Comparison of ENCODE assay signal across 25 cellular contexts in the genomic region with DNA sequence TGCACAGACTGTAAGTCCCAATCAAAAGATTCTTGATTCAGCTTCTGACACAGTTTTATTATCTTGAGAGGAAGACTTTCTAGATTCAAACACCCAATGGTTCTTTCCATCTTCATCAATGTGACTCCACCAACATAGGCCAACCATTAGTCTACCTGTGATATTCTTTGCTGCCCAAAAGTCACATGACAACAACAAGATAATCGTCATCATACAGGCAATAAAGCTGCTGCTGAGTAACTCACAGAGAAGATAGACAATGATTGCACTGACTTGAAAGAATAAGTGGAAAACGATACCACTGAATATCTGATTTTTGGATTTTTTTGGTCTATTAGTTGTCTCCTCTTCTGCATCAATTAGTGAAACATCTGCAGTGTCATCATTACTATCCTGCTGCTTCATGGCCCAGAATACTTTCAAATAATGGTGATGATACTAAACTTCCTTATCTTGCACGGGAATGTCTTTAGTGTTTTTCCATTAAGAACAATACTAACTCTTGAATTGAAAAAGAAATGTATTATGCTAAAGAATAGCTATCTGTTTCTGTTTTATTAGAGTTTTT. TPM values are rescaled to one million over a fixed set of nuclear protein-coding genes. Genes with fewer than 3 reads are reported as not detected.
A peak's percentile ranks its signal among the peaks of the same experiment; 100 is the strongest.
DNase-seq lines count a peak whose midpoint lies in the region; ATAC-seq, FAIRE-seq and TF ChIP-seq lines count a peak whose summit lies in the region.
"Had no signal": no experiment of that assay in that cellular context is flagged by ENCODE, and none has a peak within 500 bp of the region (broad histone marks: within the 10 kb centered on the region; RNA-seq: fewer than 3 reads in every experiment).

No MANE protein-coding gene starts in this region.

- H3K27ac ChIP-seq in HepG2 (ENCODE audit: extremely low read length, insufficient read depth, low read length) (no peak overlapping the region), right lobe of liver (no peak overlapping the region), HEK293 (ENCODE audit: extremely low read depth, low read depth, low read length) (no peak overlapping the region), small intestine (ENCODE audit: low read depth in 1 of 2, low read length in 1 of 2) (no peak overlapping the region), substantia nigra (ENCODE audit: low read depth, low read length, poor library complexity, severe bottlenecking) (no peak overlapping the region), smooth muscle cell (ENCODE audit: low read depth) (no peak overlapping the region)

- H4K20me1 ChIP-seq in HepG2 (ENCODE audit: insufficient read depth, low read length) (no peaks in the 10 kb centered on the region), smooth muscle cell (ENCODE audit: low read depth) (no peaks in the 10 kb centered on the region)

- intact Hi-C loops in HepG2 (cut with micrococcal nuclease; ENCODE audit: unreplicated experiment): no loop called here
- intact Hi-C loops in right lobe of liver (cut with DNase I): no loop called here

- POLR2A ChIA-PET in HepG2 (lab: Yijun Ruan, JAX): no interaction called here
- POLR2A ChIA-PET in HEK293 (lab: Yijun Ruan, JAX): no interaction called here

- H3K79me2 ChIP-seq in HepG2 (ENCODE audit: insufficient read depth, low read length) (no peaks in the 10 kb centered on the region), smooth muscle cell (ENCODE audit: low read depth) (no peaks in the 10 kb centered on the region)

- H3K4me3 ChIP-seq in HepG2 (replicated peaks in 1 of 3; ENCODE audit: insufficient read depth in 1 of 3, low read depth in 2 of 3, low read length in 3 of 3): no peak overlapping the region
- no peak overlapping the region for H3K4me3 ChIP-seq in right lobe of liver
- no peak overlapping the region for H3K4me3 ChIP-seq in HEK293 (ENCODE audit: low read depth, low read length)
- no peak overlapping the region for H3K4me3 ChIP-seq in small intestine (ENCODE audit: low read depth in 1 of 2, low read length in 2 of 2)
- no peak overlapping the region for H3K4me3 ChIP-seq in smooth muscle cell
- H3K4me3 ChIP-seq: GM23338 had no signal

- BruUV-seq in HepG2 (replicated peaks; lab: Mats Ljungman, UMichigan): no TSS peak

- TF ChIP-seq RAD21 in HepG2 (CRISPR knock-in tag; IDR thresholded peaks at IDR 0.05): no peak

- TF ChIP-seq CTCF in HepG2 (CRISPR knock-in tag; IDR thresholded peaks at IDR 0.05) (no peak), right lobe of liver (IDR thresholded peaks at IDR 0.05) (no peak), HEK293 (tag by site-specific recombination; IDR thresholded peaks at IDR 0.05) (no peak), smooth muscle cell (IDR thresholded peaks at IDR 0.05; ENCODE audit: borderline replicate concordance, insufficient read depth, poor library complexity, severe bottlenecking) (no peak)

- TF ChIP-seq EP300 in HepG2 (IDR thresholded peaks at IDR 0.05; ENCODE audit: low read depth in 2 of 2, low read length in 2 of 2) (no peak), HepG2 (CRISPR knock-in tag; IDR thresholded peaks at IDR 0.05; ENCODE audit: borderline replicate concordance) (no peak)

- CTCF ChIA-PET in HepG2 (lab: Yijun Ruan, JAX; ENCODE audit: low intra/inter-chr PET ratio, low total read pairs) (no interaction called here), HEK293 (lab: Yijun Ruan, JAX) (interaction anchor here (0.8 kb wide), 1 partner anchor 19 kb away, joined by 3 read pairs; a partner anchor contains a TSS)

- in situ Hi-C loops in HepG2 (cut with HindIII; ENCODE audit: extremely low pct_ligation_motif_present, low pct_unique_long_range_greater_than_20kb): no loop called here

- H3K9me3 ChIP-seq in HepG2 (ENCODE audit: low read length) (no peaks in the 10 kb centered on the region), right lobe of liver (no peaks in the 10 kb centered on the region), HEK293 (ENCODE audit: control insufficient read depth, insufficient read depth, low read depth, low read length) (no peaks in the 10 kb centered on the region), small intestine (ENCODE audit: control insufficient read depth, low read depth) (no peaks in the 10 kb centered on the region), smooth muscle cell (replicated peaks; ENCODE audit: low read depth) (no peaks in the 10 kb centered on the region)

- H3F3A ChIP-seq in smooth muscle cell (ENCODE audit: low read depth): peaks cover 9% of the 10 kb centered on the region

- no peaks in the 10 kb centered on the region for H3K36me3 ChIP-seq in HepG2 (replicated peaks in 1 of 2; ENCODE audit: control insufficient read depth in 1 of 2, insufficient read depth in 2 of 2, low read length in 2 of 2)
- H3K36me3 ChIP-seq in right lobe of liver: no peaks in the 10 kb centered on the region
- no peaks in the 10 kb centered on the region for H3K36me3 ChIP-seq in HEK293 (ENCODE audit: control insufficient read depth in 2 of 2, insufficient read depth in 1 of 2, low read length in 2 of 2)
- H3K36me3 ChIP-seq in small intestine (ENCODE audit: control insufficient read depth in 2 of 2, insufficient read depth in 2 of 2, low read length in 2 of 2): no peaks in the 10 kb centered on the region
- H3K36me3 ChIP-seq in smooth muscle cell (ENCODE audit: low read depth): no peaks in the 10 kb centered on the region

- DNase-seq in HepG2 (ENCODE audit: low spot score) (no peak), right lobe of liver (no peak), small intestine (no peak), substantia nigra (lab: John Stamatoyannopoulos, UW) (no peak), smooth muscle cell (lab: John Stamatoyannopoulos, UW; ENCODE audit: unreplicated experiment) (no peak)
- DNase-seq: ACHN; AML-193; C1 segment of cervical spinal cord; Calu3; CD4-positive, alpha-beta memory T cell; COR-L47; DMS53; DMS79 treated with DMSO at 0.1 percent for 48 hours; GF-D8; H9; HFFc6 had no signal

- H3K9ac ChIP-seq in HepG2 (ENCODE audit: insufficient read depth, low read depth, low read length) (no peak overlapping the region), smooth muscle cell (ENCODE audit: low read depth) (no peak overlapping the region)

- H3K27me3 ChIP-seq in HepG2 (ENCODE audit: control insufficient read depth in 1 of 2, insufficient read depth in 2 of 2, low read length in 2 of 2) (peaks cover 0 to 5% of the 10 kb centered on the region in 2 experiments; a peak in 1 of 5 replicates), right lobe of liver (no peaks in the 10 kb centered on the region), small intestine (ENCODE audit: control insufficient read depth in 2 of 2, insufficient read depth in 2 of 2, low read length in 2 of 2) (no peaks in the 10 kb centered on the region), smooth muscle cell (ENCODE audit: low read depth) (no peaks in the 10 kb centered on the region)

- no peaks in the 10 kb centered on the region for H3K4me1 ChIP-seq in HepG2 (ENCODE audit: insufficient read depth, low read length)
- no peaks in the 10 kb centered on the region for H3K4me1 ChIP-seq in right lobe of liver
- H3K4me1 ChIP-seq in HEK293 (ENCODE audit: control insufficient read depth, insufficient read depth, low read length): 0 out of 2 replicates have a peak, but pooled peaks cover 3% of the 10 kb centered on the region
- H3K4me1 ChIP-seq in small intestine (ENCODE audit: control insufficient read depth in 2 of 2, insufficient read depth in 1 of 2, low read depth in 1 of 2, low read length in 1 of 2): no peaks in the 10 kb centered on the region
- H3K4me1 ChIP-seq in smooth muscle cell (ENCODE audit: low read depth): peaks cover 11% of the 10 kb centered on the region

- FAIRE-seq in HepG2 (lab: Jason Lieb, UNC) (no peak), small intestine (lab: Jason Lieb, UNC) (peak; percentile 85)
- FAIRE-seq: GM12891, GM18507 had no signal

- ATAC-seq in HepG2: no peak
- no peak for ATAC-seq in right lobe of liver
- ATAC-seq: GM23338, HCT116 had no signal

- WGBS in HepG2 (ENCODE audit: low lambda C conversion rate): 7% methylated on average over 3 of the region's 3 CpGs
- 52% methylated on average over 3 of the region's 3 CpGs for WGBS in right lobe of liver (ENCODE audit: insufficient coverage, low coverage, low lambda C conversion rate, missing lambda C conversion rate)
- WGBS in small intestine, 3 donors: 48 to 64% (median 50%) methylated on average over 3 of the region's 3 CpGs
- WGBS in smooth muscle cell (ENCODE audit: low lambda C conversion rate): 91% methylated on average over 3 of the region's 3 CpGs

- no peak overlapping the region for H2AFZ ChIP-seq in HepG2 (ENCODE audit: low read length)
- no peak overlapping the region for H2AFZ ChIP-seq in smooth muscle cell (ENCODE audit: low read depth)
- H2AFZ ChIP-seq: GM23338 had no signal

- no peak overlapping the region for H3K4me2 ChIP-seq in HepG2 (ENCODE audit: low read depth, low read length)
- no peak overlapping the region for H3K4me2 ChIP-seq in smooth muscle cell
- H3K4me2 ChIP-seq: GM23338 had no signal

- TF ChIP-seq POLR2A in HepG2 (IDR thresholded peaks at IDR 0.05; ENCODE audit: insufficient read depth in 1 of 2, low read depth in 2 of 2, low read length in 2 of 2): no peak
- TF ChIP-seq POLR2A in right lobe of liver (IDR thresholded peaks at IDR 0.05): no peak

RNA-seq across cellular contexts. Expression of a gene that starts 19.5 kb away (rescaled TPM):
- total RNA-seq in HepG2 (2016; rRNA removed; fragmentation: Illumina TruSeq; extraction: Trizol) (not detected in 2 replicates), right lobe of liver (not detected), smooth muscle cell (1.2 TPM in 2 replicates)
- not detected in 2 replicates for total RNA-seq in HepG2 (2016; cell fraction: cytosol; rRNA removed; fragmentation: Illumina TruSeq; extraction: Trizol; ENCODE audit: low read depth)
- total RNA-seq in HepG2 (2016; cell fraction: insoluble cytoplasmic fraction; rRNA removed; fragmentation: Illumina TruSeq; extraction: Trizol): not detected in 2 replicates
- not detected in 2 replicates for total RNA-seq in HepG2 (2016; cell fraction: membrane; rRNA removed; fragmentation: Illumina TruSeq; extraction: Trizol)
- total RNA-seq in HepG2 (2016; cell fraction: nucleus; rRNA removed; fragmentation: Illumina TruSeq; extraction: Trizol): not detected in 2 replicates
- polyA plus RNA-seq in HepG2 (2011; rRNA removed) (0.16 TPM in 1 of 2 replicates, not detected in the other), small intestine (under 1 TPM in 1 of 3 donors, not detected in 2; 0.13 TPM), smooth muscle cell (1.0 and 2.8 TPM in 2 replicates)
- not detected in 2 replicates for polyA plus RNA-seq in HepG2 (2011; cell fraction: cytosol; rRNA removed)
- polyA plus RNA-seq in HepG2 (2011; cell fraction: nucleus; rRNA removed): not detected in 2 replicates
- polyA plus RNA-seq in HepG2 (2012): not detected in 2 replicates
- not detected in 2 replicates for polyA plus RNA-seq in HepG2 (2016; cell fraction: cytosol; fragmentation: Illumina TruSeq; extraction: Trizol; ENCODE audit: low read depth)
- not detected in 2 replicates for polyA plus RNA-seq in HepG2 (2016; cell fraction: insoluble cytoplasmic fraction; fragmentation: Illumina TruSeq; extraction: Trizol; ENCODE audit: low read depth)
- not detected in 2 replicates for polyA plus RNA-seq in HepG2 (2016; cell fraction: membrane; fragmentation: Illumina TruSeq; extraction: Trizol; ENCODE audit: low read depth)
- not detected in 2 replicates for polyA plus RNA-seq in HepG2 (2016; cell fraction: nucleus; fragmentation: Illumina TruSeq; extraction: Trizol; ENCODE audit: insufficient read depth, low read depth)
- polyA minus RNA-seq in HepG2 (2011; rRNA and poly(A)+ RNA removed; ENCODE audit: low replicate concordance): not detected in 2 replicates
- not detected in 2 replicates for polyA minus RNA-seq in HepG2 (2011; cell fraction: cytosol; rRNA and poly(A)+ RNA removed)
- polyA minus RNA-seq in HepG2 (2011; cell fraction: nucleus; rRNA and poly(A)+ RNA removed): not detected in 2 replicates
- total RNA-seq: A172; Calu3; CD4-positive, alpha-beta memory T cell; Daoy; G401; H4 had no signal

RNA-seq across cellular contexts. Expression of a gene that starts 25.4 kb away (rescaled TPM):
- total RNA-seq in HepG2 (2016; rRNA removed; fragmentation: Illumina TruSeq; extraction: Trizol) (4.0 and 7.1 TPM in 2 replicates), right lobe of liver (1 to 10 TPM; 1.1 to 2.3 (median 1.6) TPM), smooth muscle cell (8.5 and 10.1 TPM in 2 replicates)
- total RNA-seq in HepG2 (2016; cell fraction: cytosol; rRNA removed; fragmentation: Illumina TruSeq; extraction: Trizol; ENCODE audit: low read depth): 1.1 and 1.6 TPM in 2 replicates
- total RNA-seq in HepG2 (2016; cell fraction: insoluble cytoplasmic fraction; rRNA removed; fragmentation: Illumina TruSeq; extraction: Trizol): 3.3 and 6.9 TPM in 2 replicates
- 4.4 and 4.5 TPM in 2 replicates for total RNA-seq in HepG2 (2016; cell fraction: membrane; rRNA removed; fragmentation: Illumina TruSeq; extraction: Trizol)
- 7.5 and 9.3 TPM in 2 replicates for total RNA-seq in HepG2 (2016; cell fraction: nucleus; rRNA removed; fragmentation: Illumina TruSeq; extraction: Trizol)
- polyA plus RNA-seq in HepG2 (2011; rRNA removed) (10.3 and 10.6 TPM in 2 replicates), small intestine (1 to 10 TPM in 1 of 3 donors, under 1 TPM in 1, not detected in 1; 0.27 to 2.4 TPM), smooth muscle cell (14.2 and 16.7 TPM in 2 replicates)
- polyA plus RNA-seq in HepG2 (2011; cell fraction: cytosol; rRNA removed): 10.3 and 10.4 TPM in 2 replicates
- polyA plus RNA-seq in HepG2 (2011; cell fraction: nucleus; rRNA removed): 13.5 and 16.0 TPM in 2 replicates
- polyA plus RNA-seq in HepG2 (2012): 5.5 and 6.6 TPM in 2 replicates
- 1.4 and 1.5 TPM in 2 replicates for polyA plus RNA-seq in HepG2 (2016; cell fraction: cytosol; fragmentation: Illumina TruSeq; extraction: Trizol; ENCODE audit: low read depth)
- polyA plus RNA-seq in HepG2 (2016; cell fraction: insoluble cytoplasmic fraction; fragmentation: Illumina TruSeq; extraction: Trizol; ENCODE audit: low read depth): 3.4 and 4.1 TPM in 2 replicates
- 3.4 and 4.6 TPM in 2 replicates for polyA plus RNA-seq in HepG2 (2016; cell fraction: membrane; fragmentation: Illumina TruSeq; extraction: Trizol; ENCODE audit: low read depth)
- 10.3 and 10.9 TPM in 2 replicates for polyA plus RNA-seq in HepG2 (2016; cell fraction: nucleus; fragmentation: Illumina TruSeq; extraction: Trizol; ENCODE audit: insufficient read depth, low read depth)
- 4.0 and 21.9 TPM in 2 replicates for polyA minus RNA-seq in HepG2 (2011; rRNA and poly(A)+ RNA removed; ENCODE audit: low replicate concordance)
- 4.8 and 5.8 TPM in 2 replicates for polyA minus RNA-seq in HepG2 (2011; cell fraction: cytosol; rRNA and poly(A)+ RNA removed)
- 6.1 and 7.2 TPM in 2 replicates for polyA minus RNA-seq in HepG2 (2011; cell fraction: nucleus; rRNA and poly(A)+ RNA removed)
